In the genomic region with DNA sequence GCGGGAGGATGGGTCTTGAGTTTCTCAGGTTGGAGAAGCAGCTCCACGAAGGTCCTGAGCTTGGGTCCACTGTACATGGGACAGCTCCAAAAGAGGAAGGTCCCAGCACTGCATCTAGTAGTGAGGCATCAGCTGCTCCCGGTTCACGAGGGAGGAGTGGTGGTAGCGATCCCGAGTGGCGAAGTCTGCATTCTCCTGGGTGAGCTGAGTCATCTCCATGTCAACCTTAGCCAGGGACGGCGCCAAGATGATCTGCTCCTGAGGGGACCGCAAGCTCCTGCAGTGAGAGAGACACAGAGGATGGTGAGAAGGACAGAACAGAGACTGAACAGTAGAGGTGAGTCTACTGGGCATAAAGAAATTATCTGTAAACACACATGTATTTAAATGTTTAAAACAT, we compare ENCODE assay signal across 1 cellular context.
TF ChIP-seq lines count a peak whose summit lies in the region.

No MANE protein-coding gene starts in this region.

TF ChIP-seq in GM12891, 5 proteins besides CTCF, POLR2A, EP300 and RAD21:
- TF ChIP-seq PAX5 (IDR thresholded peaks at IDR 0.05; ENCODE audit: insufficient read depth, low read length, severe bottlenecking) (no peak), POU2F2 (IDR thresholded peaks at IDR 0.05; ENCODE audit: low read depth, low read length) (no peak), SPI1 (IDR thresholded peaks at IDR 0.05; ENCODE audit: low read depth, low read length) (no peak), TAF1 (IDR thresholded peaks at IDR 0.05; ENCODE audit: low read depth, low read length) (no peak), POLR2AphosphoS5 (IDR thresholded peaks at IDR 0.05; ENCODE audit: low read depth, low read length) (no peak)
